In genomic region chr19:54418930-54419800, GRCh38 we compare ENCODE assay signal across 1 cellular context.
TF ChIP-seq lines count a peak whose summit lies in the region.

No MANE protein-coding gene starts in this region.

TF ChIP-seq in A549, 52 proteins besides CTCF, POLR2A, EP300 and RAD21:
- no peak for TF ChIP-seq NFE2L2 (conservative IDR thresholded peaks at IDR 0.05; ENCODE audit: low read length)
- TF ChIP-seq KDM1A (IDR thresholded peaks at IDR 0.05; ENCODE audit: low read depth): peak; percentile 28; the same call in 1 of the 2 replicates
TF ChIP-seq in A549: peak in this region for 1.
